In genomic region chr2:99600929-99601680, GRCh38 we compare ENCODE assay signal across 17 cellular contexts.
DNase-seq lines count a peak whose midpoint lies in the region; ATAC-seq and TF ChIP-seq lines count a peak whose summit lies in the region.
"Had no signal": no experiment of that assay in that cellular context is flagged by ENCODE, and none has a peak within 500 bp of the region (broad histone marks: within the 10 kb centered on the region; RNA-seq: fewer than 3 reads in every experiment).

No MANE protein-coding gene starts in this region.

- peak overlapping the region; percentile 21 for H3K18ac ChIP-seq in IMR-90 (ENCODE audit: low read depth, low read length)

- peak; percentile 45 for DNase-seq in AG20443 (ENCODE audit: low spot score)
- DNase-seq in IMR-90: peak; percentile 43
- no peak for DNase-seq in mammary epithelial cell
- peak; percentile 73 for DNase-seq in nephron progenitor cell
- DNase-seq in DMS79 treated with DMSO at 0.1 percent for 48 hours (lab: John Stamatoyannopoulos, UW): no peak
- no peak for DNase-seq in mesenteric fat pad (ENCODE audit: low spot score)
- no peak for DNase-seq in A673 (ENCODE audit: low spot score)
- DNase-seq: activated T-cell treated with anti-CD3 and anti-CD28 coated beads, Interleukin-2, amount 50 U/mL, for 24 hours; effector memory CD8-positive, alpha-beta T cell; GM23248; left ventricle myocardium superior; NCI-H1417; psoas muscle; SIG-M5; stimulated activated naive CD8-positive, alpha-beta T cell treated with anti-CD3 and anti-CD28 coated beads, Interleukin-15, amount 100 ng/mL, for 72 hours had no signal

- peaks cover 93% of the 10 kb centered on the region for H3K4me1 Mint-ChIP-seq in nephron progenitor cell
- H3K4me1 Mint-ChIP-seq: central memory CD8-positive, alpha-beta T cell; stimulated activated naive CD8-positive, alpha-beta T cell treated with anti-CD3 and anti-CD28 coated beads, Interleukin-15, amount 100 ng/mL, for 72 hours had no signal

- H3K27me3 ChIP-seq in IMR-90 (ENCODE audit: control insufficient read depth, insufficient read depth, low read length): no peaks in the 10 kb centered on the region
- H3K27me3 ChIP-seq in mammary epithelial cell (ENCODE audit: insufficient read depth, low read length): peaks cover 16% of the 10 kb centered on the region
- H3K27me3 ChIP-seq in A673 (replicated peaks; ENCODE audit: insufficient read depth, low read depth, low read length, poor library complexity): peaks cover 88% of the 10 kb centered on the region

- dilution Hi-C loops in IMR-90 (cut with HindIII; ENCODE audit: low sequenced_read_pairs, unreplicated experiment): no loop called here
- dilution Hi-C loops in mammary epithelial cell (cut with HindIII; ENCODE audit: low sequenced_read_pairs): no loop called here

- H3K4me1 ChIP-seq in IMR-90 (ENCODE audit: control insufficient read depth, insufficient read depth, low read length) (peaks cover 25% of the 10 kb centered on the region), mammary epithelial cell (ENCODE audit: insufficient read depth, low read length) (no peaks in the 10 kb centered on the region), A673 (ENCODE audit: insufficient read depth, low read length, poor library complexity, severe bottlenecking) (no peaks in the 10 kb centered on the region)
- H3K4me1 ChIP-seq: psoas muscle had no signal

- peak overlapping the region; percentile 38 for H3K4me3 Mint-ChIP-seq in nephron progenitor cell
- H3K4me3 Mint-ChIP-seq: activated T-cell treated with anti-CD3 and anti-CD28 coated beads, Interleukin-2, amount 50 U/mL, for 24 hours; central memory CD8-positive, alpha-beta T cell; effector memory CD8-positive, alpha-beta T cell; stimulated activated naive CD8-positive, alpha-beta T cell treated with anti-CD3 and anti-CD28 coated beads, Interleukin-15, amount 100 ng/mL, for 72 hours had no signal

- intact Hi-C loops in IMR-90 (cut with micrococcal nuclease) (no loop called here), mammary epithelial cell (cut with micrococcal nuclease) (no loop called here), A673 (cut with micrococcal nuclease; ENCODE audit: unreplicated experiment) (no loop called here)

- CTCF ChIA-PET in IMR-90 (lab: Yijun Ruan, JAX): interaction anchor here (1.3 kb wide), 1 partner anchor 17 kb away, joined by 3 read pairs; no protein-coding TSS in a partner anchor
- CTCF ChIA-PET in mammary epithelial cell (lab: Charles Lee; ENCODE audit: low non-redundant PET): no interaction called here
- CTCF ChIA-PET in A673 (lab: Charles Lee): no interaction called here

- H3K27ac Mint-ChIP-seq in nephron progenitor cell: peak overlapping the region; percentile 85
- H3K27ac Mint-ChIP-seq: activated T-cell treated with anti-CD3 and anti-CD28 coated beads, Interleukin-2, amount 50 U/mL, for 24 hours; effector memory CD8-positive, alpha-beta T cell; stimulated activated naive CD8-positive, alpha-beta T cell treated with anti-CD3 and anti-CD28 coated beads, Interleukin-15, amount 100 ng/mL, for 72 hours had no signal

- peaks cover 5 to 22% of the 10 kb centered on the region in 2 experiments; a peak in 3 of 4 replicates for H3K79me1 ChIP-seq in IMR-90 (ENCODE audit: low read depth in 1 of 2, low read length in 2 of 2)

- TF ChIP-seq RAD21 in IMR-90 (IDR thresholded peaks at IDR 0.05; ENCODE audit: low read length): no peak

- peak overlapping the region; percentile 35 for H2BK5ac ChIP-seq in IMR-90 (ENCODE audit: low read depth, low read length, poor library complexity, severe bottlenecking)

- ATAC-seq in IMR-90 (ENCODE audit: low read depth) (peak; percentile 19), HG03460 (IDR thresholded peaks at IDR 0.05; ENCODE audit: unreplicated experiment) (no peak)
- ATAC-seq: effector memory CD8-positive, alpha-beta T cell; left ventricle myocardium superior; psoas muscle; stimulated activated naive CD8-positive, alpha-beta T cell treated with anti-CD3 and anti-CD28 coated beads, Interleukin-15, amount 100 ng/mL, for 72 hours had no signal

- H2BK120ac ChIP-seq in IMR-90 (ENCODE audit: low read depth, low read length): peak overlapping the region; percentile 99

- peak overlapping the region; percentile 75 for H2AFZ ChIP-seq in IMR-90 (replicated peaks; ENCODE audit: low read length, poor library complexity)
- H2AFZ ChIP-seq in mammary epithelial cell (ENCODE audit: low read depth, low read length): peak overlapping the region; percentile 41
- H2AFZ ChIP-seq: GM23248 had no signal

- peaks cover 12% of the 10 kb centered on the region for H3K9me1 ChIP-seq in IMR-90 (ENCODE audit: insufficient read depth, low read length)

- H3K36me3 ChIP-seq in IMR-90 (ENCODE audit: control insufficient read depth, insufficient read depth, low read length) (peaks cover 5% of the 10 kb centered on the region; the same call in 1 of the 2 replicates), mammary epithelial cell (ENCODE audit: insufficient read depth, low read length) (no peaks in the 10 kb centered on the region), A673 (ENCODE audit: insufficient read depth, low read length, poor library complexity, severe bottlenecking) (no peaks in the 10 kb centered on the region)

- TF ChIP-seq POLR2A in IMR-90 (IDR thresholded peaks at IDR 0.05; ENCODE audit: low read depth, low read length): no peak

- WGBS in IMR-90 (ENCODE audit: extremely low coverage in 2 of 2, insufficient read length in 1 of 2), 2 experiments: 44% methylated on average over 4 of the region's 20 CpGs; no CpG with 5 or more reads in 1 of the 2 experiments
- WGBS in mammary epithelial cell (ENCODE audit: low coverage, missing lambda C conversion rate): 20% methylated on average over 19 of the region's 20 CpGs

- H2BK20ac ChIP-seq in IMR-90 (ENCODE audit: low read depth, low read length): peak overlapping the region; percentile 94

- H4K91ac ChIP-seq in IMR-90 (ENCODE audit: insufficient read depth, low read depth, low read length): peak overlapping the region; percentile 95

- no peak overlapping the region for H3K4me3 ChIP-seq in IMR-90 (ENCODE audit: insufficient read depth, low read depth, low read length)
- no peak overlapping the region for H3K4me3 ChIP-seq in mammary epithelial cell (replicated peaks in 1 of 3; ENCODE audit: insufficient read depth in 1 of 3, low read depth in 2 of 3, low read length in 3 of 3)
- H3K4me3 ChIP-seq in A673 (ENCODE audit: low read depth, low read length, poor library complexity, severe bottlenecking): no peak overlapping the region
- H3K4me3 ChIP-seq: GM23248, psoas muscle had no signal

- H4K20me1 ChIP-seq in IMR-90 (ENCODE audit: insufficient read depth, low read length) (no peaks in the 10 kb centered on the region), mammary epithelial cell (ENCODE audit: insufficient read depth, low read length) (no peaks in the 10 kb centered on the region)

- H3K36me3 Mint-ChIP-seq in nephron progenitor cell (ENCODE audit: low read depth): peaks cover 14% of the 10 kb centered on the region

- peak overlapping the region; percentile 95 for H2AK5ac ChIP-seq in IMR-90 (ENCODE audit: low read depth, low read length)

- peak overlapping the region; percentile 77 to 88; a peak in 2 of 4 replicates for H4K8ac ChIP-seq in IMR-90 (ENCODE audit: low read depth in 2 of 2, low read length in 2 of 2)

- peak overlapping the region; percentile 94 for H4K5ac ChIP-seq in IMR-90 (ENCODE audit: low read depth, low read length)

- H3K14ac ChIP-seq in IMR-90 (replicated peaks; ENCODE audit: low read depth, low read length): peak overlapping the region; percentile 84

- H3K9ac ChIP-seq in IMR-90 (ENCODE audit: low read depth, low read length): no peak overlapping the region
- H3K9ac ChIP-seq in mammary epithelial cell (ENCODE audit: insufficient read depth, low read length): no peak overlapping the region
- H3K9ac ChIP-seq: GM23248 had no signal

- peak overlapping the region; percentile 80 for H2AK9ac ChIP-seq in IMR-90 (replicated peaks; ENCODE audit: low read depth, low read length, poor library complexity)

- POLR2A ChIA-PET in IMR-90 (lab: Charles Lee; ENCODE audit: unreplicated experiment) (no interaction called here), A673 (lab: Charles Lee; ENCODE audit: low non-redundant PET) (no interaction called here)

- H3K27me3 Mint-ChIP-seq in nephron progenitor cell (ENCODE audit: low read depth, poor library complexity): no peaks in the 10 kb centered on the region
- H3K27me3 Mint-ChIP-seq: activated T-cell treated with anti-CD3 and anti-CD28 coated beads, Interleukin-2, amount 50 U/mL, for 24 hours; stimulated activated naive CD8-positive, alpha-beta T cell treated with anti-CD3 and anti-CD28 coated beads, Interleukin-15, amount 100 ng/mL, for 72 hours had no signal

- H3K4me2 ChIP-seq in IMR-90 (ENCODE audit: low read depth, low read length) (0 out of 2 replicates have a peak overlapping the region, but pooled peaks have one; percentile 25), mammary epithelial cell (ENCODE audit: insufficient read depth, low read depth, low read length) (no peak overlapping the region)

- TF ChIP-seq CTCF in IMR-90 (conservative IDR thresholded peaks at IDR 0.05; ENCODE audit: low read depth, low read length) (no peak), mammary epithelial cell (conservative IDR thresholded peaks at IDR 0.05 in 1 of 2, IDR thresholded peaks at IDR 0.05 in 1 of 2; ENCODE audit: extremely low read depth in 1 of 2, insufficient read depth in 1 of 2, low read depth in 1 of 2, low read length in 2 of 2) (no peak), nephron progenitor cell (IDR thresholded peaks at IDR 0.05) (no peak), A673 (conservative IDR thresholded peaks at IDR 0.05; ENCODE audit: low read depth, low read length) (no peak)

- peak overlapping the region; percentile 98 for H3K4ac ChIP-seq in IMR-90 (ENCODE audit: low read depth, low read length)

- BruUV-seq in IMR-90 (replicated peaks; lab: Mats Ljungman, UMichigan) (no TSS peak), mammary epithelial cell (replicated peaks; lab: Mats Ljungman, UMichigan) (no TSS peak), A673 (replicated peaks; lab: Mats Ljungman, UMichigan) (no TSS peak)

- no peak overlapping the region for H3K56ac ChIP-seq in IMR-90 (ENCODE audit: extremely low read depth, insufficient read depth, low read length)

- no peaks in the 10 kb centered on the region for H3K9me3 Mint-ChIP-seq in nephron progenitor cell
- H3K9me3 Mint-ChIP-seq: activated T-cell treated with anti-CD3 and anti-CD28 coated beads, Interleukin-2, amount 50 U/mL, for 24 hours; central memory CD8-positive, alpha-beta T cell; effector memory CD8-positive, alpha-beta T cell; stimulated activated naive CD8-positive, alpha-beta T cell treated with anti-CD3 and anti-CD28 coated beads, Interleukin-15, amount 100 ng/mL, for 72 hours had no signal

- no peaks in the 10 kb centered on the region for H3K9me3 ChIP-seq in IMR-90 (ENCODE audit: control insufficient read depth, insufficient read depth, low read length)
- no peaks in the 10 kb centered on the region for H3K9me3 ChIP-seq in mammary epithelial cell (replicated peaks; ENCODE audit: insufficient read depth, low read length)
- H3K9me3 ChIP-seq in A673 (ENCODE audit: low read depth, low read length, poor library complexity, severe bottlenecking): no peaks in the 10 kb centered on the region
- H3K9me3 ChIP-seq: psoas muscle had no signal

- H3K27ac ChIP-seq in IMR-90 (ENCODE audit: insufficient read depth, low read length) (peak overlapping the region; percentile 10; the same call in 1 of the 2 replicates), mammary epithelial cell (ENCODE audit: insufficient read depth, low read depth, low read length) (no peak overlapping the region), A673 (ENCODE audit: low read depth, low read length, poor library complexity, severe bottlenecking) (no peak overlapping the region)
- H3K27ac ChIP-seq: GM23248, psoas muscle had no signal

- no peaks in the 10 kb centered on the region for H3K79me2 ChIP-seq in mammary epithelial cell (ENCODE audit: insufficient read depth, low read length)

- peak overlapping the region; percentile 94; the same call in 1 of the 3 replicates for H2BK15ac ChIP-seq in IMR-90 (ENCODE audit: low read depth, low read length)

- H3K23ac ChIP-seq in IMR-90 (ENCODE audit: low read depth, low read length): peak overlapping the region; percentile 37; the same call in 1 of the 2 replicates

- in situ Hi-C loops in IMR-90 (cut with MboI; ENCODE audit: low sequenced_read_pairs): no loop called here
- in situ Hi-C loops in mammary epithelial cell (cut with MboI; ENCODE audit: low sequenced_read_pairs in 2 of 2): no loop called here

Comparison
In these comparisons a context has a peak if more than half of its experiments do, and no peak if none do; other contexts are left out.
1. DNase-seq: peak in AG20443 (single experiment), IMR-90 (single experiment) and nephron progenitor cell (single experiment); none in mammary epithelial cell (single experiment), DMS79 treated with DMSO at 0.1 percent for 48 hours (single experiment), mesenteric fat pad (single experiment) and A673 (single experiment).